8 cellular contexts compared by ENCODE assay signal in genomic region chr14:34981743-34982420, GRCh38. TPM values are rescaled to one million over a fixed set of nuclear protein-coding genes. Genes with fewer than 3 reads are reported as not detected.
DNase-seq lines count a peak whose midpoint lies in the region; ATAC-seq, FAIRE-seq and TF ChIP-seq lines count a peak whose summit lies in the region.

No MANE protein-coding gene starts in this region.

- TF ChIP-seq CTCF in RWPE1 (conservative IDR thresholded peaks at IDR 0.05; ENCODE audit: low read depth): no peak
- TF ChIP-seq CTCF in astrocyte of the spinal cord (IDR thresholded peaks at IDR 0.05; ENCODE audit: low read depth, low read length): peak; percentile 43

- no peak for FAIRE-seq in GM12892 (lab: Jason Lieb, UNC)

- peak; percentile 40 to 48 for DNase-seq in SHP77 (lab: John Stamatoyannopoulos, UW)
- no peak for DNase-seq in SHP77 treated with DMSO at 0.1 percent for 48 hours (lab: John Stamatoyannopoulos, UW)
- DNase-seq in RWPE1 (ENCODE audit: low spot score): peak; percentile 5
- no peak for DNase-seq in astrocyte of the spinal cord (ENCODE audit: low read depth, low spot score)
- DNase-seq in islet precursor cell: peak; percentile 71
- DNase-seq in stimulated activated CD4-positive, alpha-beta T cell treated with anti-CD3 and anti-CD28 coated beads, Interleukin-2, amount 100 ng/mL, for 4 hours (ENCODE audit: low read depth): peak; percentile 9
- no peak for DNase-seq in GM12892 (ENCODE audit: insufficient read length)

- peak overlapping the region; percentile 87 for H3K4me3 ChIP-seq in astrocyte of the spinal cord (ENCODE audit: low read depth, low read length)

- ATAC-seq in HG03095 (IDR thresholded peaks at IDR 0.05; ENCODE audit: unreplicated experiment): peak; percentile 6

- POLR2A ChIA-PET in RWPE1 (lab: Yijun Ruan, JAX; ENCODE audit: low non-redundant PET): interaction anchor here (0.6 to 0.8 kb wide), 3 partner anchors 48 to 101 kb away, joined by 3 to 7 read pairs (median 4); no protein-coding TSS in a partner anchor

- in situ Hi-C loops in astrocyte of the spinal cord (cut with HindIII; ENCODE audit: low sequenced_read_pairs): no loop called here

- CTCF ChIA-PET in RWPE1 (lab: Yijun Ruan, JAX): interaction anchor here (0.6 to 0.7 kb wide), 3 partner anchors 306 to 559 kb away, joined by 3 to 5 read pairs (median 3); no protein-coding TSS in a partner anchor

- H3K27ac ChIP-seq in RWPE1: peak overlapping the region; percentile 96

- TF ChIP-seq POLR2A in GM12892 (IDR thresholded peaks at IDR 0.05; ENCODE audit: low read depth, low read length): no peak

RNA-seq across cellular contexts. Expression of gene SRP54, which starts 0.9 kb away (rescaled TPM):
- polyA plus RNA-seq in GM12892 (2012; ENCODE audit: missing spikeins): 84.2 TPM

Comparison
In these comparisons a context has a peak if more than half of its experiments do, and no peak if none do; other contexts are left out.
1. DNase-seq: peak in SHP77 (2 of 2), RWPE1 (single experiment), islet precursor cell (single experiment) and stimulated activated CD4-positive, alpha-beta T cell treated with anti-CD3 and anti-CD28 coated beads, Interleukin-2, amount 100 ng/mL, for 4 hours (single experiment); none in SHP77 treated with DMSO at 0.1 percent for 48 hours (single experiment), astrocyte of the spinal cord (single experiment) and GM12892 (single experiment).